Comparison of ENCODE assay signal across 14 cellular contexts in the genomic region with DNA sequence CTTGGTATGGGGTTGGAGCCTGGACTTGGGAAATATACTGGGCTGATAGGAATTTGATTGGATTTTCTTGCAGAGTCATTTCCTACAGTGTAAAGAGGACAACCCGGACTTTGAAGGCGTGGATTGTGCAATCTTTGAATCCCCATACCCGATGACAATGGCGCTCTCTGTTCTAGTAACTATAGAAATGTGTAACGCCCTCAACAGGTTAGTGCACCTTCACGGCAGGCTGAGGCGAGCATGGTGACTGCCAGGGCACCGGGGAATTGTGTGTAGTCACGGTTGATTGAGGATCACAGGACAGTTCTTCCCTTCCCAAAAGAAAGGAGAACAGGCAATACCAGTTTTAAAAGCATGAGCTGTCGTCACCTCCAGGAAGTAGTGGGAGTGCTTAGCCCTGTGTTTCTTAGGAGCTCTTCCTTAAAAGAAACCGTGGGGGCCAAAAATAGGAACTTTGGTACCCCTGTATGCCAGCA. TPM values are rescaled to one million over a fixed set of nuclear protein-coding genes. Genes with fewer than 3 reads are reported as not detected.
A peak's percentile ranks its signal among the peaks of the same experiment; 100 is the strongest.
DNase-seq lines count a peak whose midpoint lies in the region; ATAC-seq and TF ChIP-seq lines count a peak whose summit lies in the region.
"Had no signal": no experiment of that assay in that cellular context is flagged by ENCODE, and none has a peak within 500 bp of the region (broad histone marks: within the 10 kb centered on the region; RNA-seq: fewer than 3 reads in every experiment).

No MANE protein-coding gene starts in this region.

- no peaks in the 10 kb centered on the region for H3K9me3 Mint-ChIP-seq in activated naive CD4-positive, alpha-beta T cell treated with anti-CD3 and anti-CD28 coated beads, Interleukin-2, amount 50 U/mL, for 72 hours
- no peaks in the 10 kb centered on the region for H3K9me3 Mint-ChIP-seq in chondrocyte (ENCODE audit: low read depth)
- H3K9me3 Mint-ChIP-seq: activated B cell treated with CpG ODN at 0.5 μM for 24 hours; activated naive CD4-positive, alpha-beta T cell treated with anti-CD3 and anti-CD28 coated beads for 36 hours had no signal

- H3K18ac ChIP-seq in mesenchymal stem cell (ENCODE audit: low read depth in 1 of 2, low read length in 2 of 2) = no peak overlapping the region

- no peaks in the 10 kb centered on the region for H3K27me3 Mint-ChIP-seq in chondrocyte (ENCODE audit: low read depth)
- H3K27me3 Mint-ChIP-seq: activated B cell treated with CpG ODN at 0.5 μM for 24 hours had no signal

- intact Hi-C loops in lower lobe of right lung (cut with DNase I) = no loop called here

- H3K4ac ChIP-seq in mesenchymal stem cell (ENCODE audit: low read depth in 1 of 2, low read length in 2 of 2) = no peak overlapping the region

- H2AK5ac ChIP-seq in mesenchymal stem cell (ENCODE audit: low read length, severe bottlenecking) = no peak overlapping the region

- no peak for ATAC-seq in activated naive CD4-positive, alpha-beta T cell treated with anti-CD3 and anti-CD28 coated beads, Interleukin-2, amount 50 U/mL, for 72 hours
- peak; percentile 76 for ATAC-seq in lower lobe of right lung
- no peak for ATAC-seq in HG03432 (IDR thresholded peaks at IDR 0.05; ENCODE audit: unreplicated experiment)
- ATAC-seq: Panc1 had no signal

- no peak overlapping the region for H3K4me2 ChIP-seq in mesenchymal stem cell (ENCODE audit: low read length, poor library complexity, severe bottlenecking)

- H2BK5ac ChIP-seq in mesenchymal stem cell (ENCODE audit: low read depth, low read length, poor library complexity, severe bottlenecking) = no peak overlapping the region

- H3K4me1 Mint-ChIP-seq in chondrocyte (ENCODE audit: low read depth) = no peaks in the 10 kb centered on the region

- H4K8ac ChIP-seq in mesenchymal stem cell (ENCODE audit: low read length) = no peak overlapping the region

- no peak overlapping the region for H2AFZ ChIP-seq in mesenchymal stem cell (ENCODE audit: low read depth, low read length)

- no peak overlapping the region for H2BK15ac ChIP-seq in mesenchymal stem cell (ENCODE audit: low read depth, poor library complexity, severe bottlenecking)

- no peak overlapping the region for H3K23ac ChIP-seq in mesenchymal stem cell (ENCODE audit: low read length in 2 of 2)

- H3K4me3 Mint-ChIP-seq in chondrocyte (ENCODE audit: unreplicated experiment) = no peak overlapping the region
- H3K4me3 Mint-ChIP-seq: activated B cell treated with CpG ODN at 0.5 μM for 24 hours; activated naive CD4-positive, alpha-beta T cell treated with anti-CD3 and anti-CD28 coated beads for 36 hours had no signal

- H3K27ac Mint-ChIP-seq in activated naive CD4-positive, alpha-beta T cell treated with anti-CD3 and anti-CD28 coated beads, Interleukin-2, amount 50 U/mL, for 72 hours = peak overlapping the region; percentile 66 to 72
- H3K27ac Mint-ChIP-seq in chondrocyte (ENCODE audit: unreplicated experiment) = peak overlapping the region; percentile 17
- H3K27ac Mint-ChIP-seq: activated B cell treated with CpG ODN at 0.5 μM for 24 hours; activated naive CD4-positive, alpha-beta T cell treated with anti-CD3 and anti-CD28 coated beads for 36 hours had no signal

- H3K36me3 ChIP-seq in lower lobe of right lung (peaks cover 95% of the 10 kb centered on the region), urinary bladder (ENCODE audit: insufficient read depth) (peaks cover 11% of the 10 kb centered on the region), mesenchymal stem cell (ENCODE audit: control insufficient read depth in 1 of 2, insufficient read depth in 2 of 2, low read depth in 1 of 2, low read length in 2 of 2) (peaks cover 76 to 100% of the 10 kb centered on the region in 2 experiments)

- no peak overlapping the region for H2BK12ac ChIP-seq in mesenchymal stem cell (ENCODE audit: low read length in 2 of 2)

- TF ChIP-seq CTCF in chondrocyte (IDR thresholded peaks at IDR 0.05) (no peak), lower lobe of right lung (IDR thresholded peaks at IDR 0.05) (no peak)

- H4K91ac ChIP-seq in mesenchymal stem cell (ENCODE audit: low read length) = no peak overlapping the region

- peaks cover 5 to 22% of the 10 kb centered on the region in 2 donors for H3K36me3 Mint-ChIP-seq in activated naive CD4-positive, alpha-beta T cell treated with anti-CD3 and anti-CD28 coated beads, Interleukin-2, amount 50 U/mL, for 72 hours
- H3K36me3 Mint-ChIP-seq in chondrocyte (ENCODE audit: low read depth) = peaks cover 67% of the 10 kb centered on the region

- no peak for DNase-seq in activated naive CD4-positive, alpha-beta T cell treated with anti-CD3 and anti-CD28 coated beads, Interleukin-2, amount 50 U/mL, for 72 hours (ENCODE audit: low spot score in 2 of 2)
- no peak for DNase-seq in activated naive CD4-positive, alpha-beta T cell treated with Interleukin-2 at 50 U/mL for 16 hours
- DNase-seq in chondrocyte (ENCODE audit: low spot score) (no peak), lower lobe of right lung (peak; percentile 57), mesenchymal stem cell (no peak), NCI-H128 (lab: John Stamatoyannopoulos, UW; ENCODE audit: unreplicated experiment) (no peak)
- DNase-seq: activated B cell treated with CpG ODN at 0.5 μM for 24 hours; activated naive CD4-positive, alpha-beta T cell treated with anti-CD3 and anti-CD28 coated beads for 36 hours; effector CD8-positive, alpha-beta T cell; GOT3; NCI-H1417 had no signal

- no peak overlapping the region for H3K9ac ChIP-seq in mesenchymal stem cell (ENCODE audit: low read length)

- WGBS in urinary bladder = 81% methylated on average over 11 of the region's 11 CpGs
- 95% methylated on average over 11 of the region's 11 CpGs for WGBS in mesenchymal stem cell

- H3K4me3 ChIP-seq in lower lobe of right lung (no peak overlapping the region), urinary bladder (ENCODE audit: low read depth, low read length) (no peak overlapping the region), mesenchymal stem cell (ENCODE audit: insufficient read depth in 1 of 2, low read depth in 1 of 2, low read length in 2 of 2) (no peak overlapping the region)

- H3K9me3 ChIP-seq in lower lobe of right lung (no peaks in the 10 kb centered on the region), mesenchymal stem cell (ENCODE audit: control insufficient read depth, low read length) (no peaks in the 10 kb centered on the region)

- no peak overlapping the region for H3K27ac ChIP-seq in lower lobe of right lung
- H3K27ac ChIP-seq in urinary bladder (ENCODE audit: low read depth) = peak overlapping the region; percentile 31
- no peak overlapping the region for H3K27ac ChIP-seq in mesenchymal stem cell (ENCODE audit: low read length, poor library complexity, severe bottlenecking)

- no peak overlapping the region for H2BK120ac ChIP-seq in mesenchymal stem cell (ENCODE audit: low read depth, low read length)

- no peaks in the 10 kb centered on the region for H3K27me3 ChIP-seq in lower lobe of right lung (ENCODE audit: low read depth)
- H3K27me3 ChIP-seq in mesenchymal stem cell (ENCODE audit: control insufficient read depth in 1 of 2, insufficient read depth in 1 of 2, low read length in 2 of 2) = no peaks in the 10 kb centered on the region

- peaks cover 10% of the 10 kb centered on the region for H3K4me1 ChIP-seq in lower lobe of right lung
- H3K4me1 ChIP-seq in urinary bladder (ENCODE audit: insufficient read depth) = no peaks in the 10 kb centered on the region
- peaks cover 3% of the 10 kb centered on the region for H3K4me1 ChIP-seq in mesenchymal stem cell (ENCODE audit: control insufficient read depth, insufficient read depth, low read depth, low read length)

- peaks cover 33% of the 10 kb centered on the region for H3K79me1 ChIP-seq in mesenchymal stem cell (replicated peaks; ENCODE audit: low read length, poor library complexity, severe bottlenecking)

- H3K14ac ChIP-seq in mesenchymal stem cell (ENCODE audit: low read length in 2 of 2) = no peak overlapping the region

RNA-seq across cellular contexts. Expression of a gene that starts 58.3 kb away (rescaled TPM):
- 10 to 100 TPM; 63.1 to 64.8 TPM for total RNA-seq in activated naive CD4-positive, alpha-beta T cell treated with anti-CD3 and anti-CD28 coated beads, Interleukin-2, amount 50 U/mL, for 72 hours
- total RNA-seq in chondrocyte (32.7 to 50.3 TPM (median 35.4 TPM) in 3 replicates), lower lobe of right lung (48.1 TPM), urinary bladder (56.6 TPM)
- polyA plus RNA-seq in urinary bladder = 39.4 TPM
- 20.3 TPM for polyA plus RNA-seq in mesenchymal stem cell (2013, experiment 1 of 2)
- 21.0 TPM for polyA plus RNA-seq in mesenchymal stem cell (2013, experiment 2 of 2)

Comparison
In these comparisons a context has a peak if more than half of its experiments do, and no peak if none do; other contexts are left out.
1. ATAC-seq: peak in lower lobe of right lung (2 of 2); none in activated naive CD4-positive, alpha-beta T cell treated with anti-CD3 and anti-CD28 coated beads, Interleukin-2, amount 50 U/mL, for 72 hours (0 of 2) and HG03432 (single experiment).